In the genomic region with DNA sequence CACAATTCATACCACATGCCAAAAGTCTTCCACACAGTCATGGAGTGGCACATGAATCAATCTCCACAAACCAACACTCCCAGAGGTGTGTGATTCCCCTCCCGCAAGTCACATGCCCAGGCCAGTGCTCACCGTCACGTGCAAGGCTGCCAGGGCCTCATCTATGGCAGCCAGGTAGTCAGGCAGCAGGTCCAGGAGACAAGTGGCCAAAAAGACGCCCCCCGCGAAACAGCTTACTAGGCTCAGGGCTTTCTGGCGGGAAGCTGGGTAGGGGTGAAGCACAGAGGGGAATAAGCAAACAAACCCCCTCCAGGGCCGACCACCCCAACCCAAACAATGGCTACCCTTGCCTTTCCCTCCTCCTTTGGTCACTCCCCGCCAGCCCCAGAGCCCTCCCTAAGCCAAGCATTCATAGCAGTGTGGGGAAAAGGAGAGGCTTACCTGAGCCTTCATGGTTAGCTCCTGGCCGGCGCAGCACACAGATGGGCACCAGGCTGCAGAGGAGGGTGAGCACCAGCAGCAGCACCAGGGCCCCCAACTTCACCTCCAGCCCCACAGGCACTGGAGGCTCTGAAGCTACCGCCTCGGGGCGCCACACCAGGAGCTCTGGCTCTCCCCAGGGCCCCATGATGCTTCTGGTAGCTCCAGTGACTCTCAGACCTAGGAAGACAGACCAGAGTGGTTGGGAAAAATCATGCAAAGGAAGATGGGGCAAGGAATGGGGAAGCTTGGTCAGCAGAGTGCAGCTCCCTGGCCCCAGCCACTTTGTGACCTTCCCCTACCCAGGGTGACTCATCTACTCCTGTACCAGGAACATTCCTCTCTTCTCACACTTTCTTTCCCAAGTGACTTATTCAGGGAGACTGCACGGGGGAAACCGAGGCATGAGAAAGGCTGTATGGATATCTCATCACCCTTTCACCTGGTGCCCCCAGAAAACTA, we compare ENCODE assay signal across 6 cellular contexts. TPM values are rescaled to one million over a fixed set of nuclear protein-coding genes. Genes with fewer than 3 reads are reported as not detected.
A peak's percentile ranks its signal among the peaks of the same experiment; 100 is the strongest.
DNase-seq lines count a peak whose midpoint lies in the region; ATAC-seq and TF ChIP-seq lines count a peak whose summit lies in the region.

No MANE protein-coding gene starts in this region.

- H3K79me1 ChIP-seq in IMR-90 (ENCODE audit: low read depth in 1 of 2, low read length in 2 of 2) = peaks cover 9 to 63% of the 10 kb centered on the region in 2 experiments

- intact Hi-C loops in IMR-90 (cut with micrococcal nuclease) = loop anchor here (2.0 kb wide), 1 partner anchor 24 kb away; the partner anchor contains the start of gene RAB13

- H2AFZ ChIP-seq in IMR-90 (replicated peaks; ENCODE audit: low read length, poor library complexity) = peak overlapping the region; percentile 98

- H4K20me1 ChIP-seq in IMR-90 (ENCODE audit: insufficient read depth, low read length) = peaks cover 12% of the 10 kb centered on the region

- peak overlapping the region; percentile 100 for H3K27ac ChIP-seq in 22Rv1
- peak overlapping the region; percentile 92 for H3K27ac ChIP-seq in IMR-90 (ENCODE audit: insufficient read depth, low read length)
- H3K27ac ChIP-seq in ectodermal cell (ENCODE audit: insufficient read depth, low read depth, low read length, poor library complexity, severe bottlenecking) = no peak overlapping the region
- H3K27ac ChIP-seq in rectal smooth muscle tissue (ENCODE audit: low read depth, low read length) = peak overlapping the region; percentile 98

- no peak for ATAC-seq in IMR-90 (ENCODE audit: low read depth)
- ATAC-seq in GM18519 (IDR thresholded peaks at IDR 0.05; ENCODE audit: low FRiP score, unreplicated experiment) = no peak

- peak overlapping the region; percentile 97 for H3K14ac ChIP-seq in IMR-90 (replicated peaks; ENCODE audit: low read depth, low read length)

- H3K4me3 ChIP-seq in IMR-90 (ENCODE audit: insufficient read depth, low read depth, low read length) (peak overlapping the region; percentile 76), ectodermal cell (ENCODE audit: insufficient read depth, low read depth, low read length) (peak overlapping the region; percentile 83), rectal smooth muscle tissue (ENCODE audit: low read length) (peak overlapping the region; percentile 90)

- peak overlapping the region; percentile 70 to 92; a peak in 3 of 4 replicates for H4K8ac ChIP-seq in IMR-90 (ENCODE audit: low read depth in 2 of 2, low read length in 2 of 2)

- BruUV-seq in IMR-90 (replicated peaks; lab: Mats Ljungman, UMichigan) = no TSS peak

- H3K4ac ChIP-seq in IMR-90 (ENCODE audit: low read depth, low read length) = peak overlapping the region; percentile 96

- no peak for TF ChIP-seq CTCF in 22Rv1 (IDR thresholded peaks at IDR 0.05)
- no peak for TF ChIP-seq CTCF in IMR-90 (conservative IDR thresholded peaks at IDR 0.05; ENCODE audit: low read depth, low read length)

- no peak overlapping the region for H2BK15ac ChIP-seq in IMR-90 (ENCODE audit: low read depth, low read length)

- peak overlapping the region; percentile 62; the same call in 1 of the 2 replicates for H3K56ac ChIP-seq in IMR-90 (ENCODE audit: extremely low read depth, insufficient read depth, low read length)

- H3K4me1 ChIP-seq in IMR-90 (ENCODE audit: control insufficient read depth, insufficient read depth, low read length) (peaks cover 7% of the 10 kb centered on the region), ectodermal cell (ENCODE audit: control insufficient read depth, insufficient read depth, low read length) (peaks cover 17% of the 10 kb centered on the region), rectal smooth muscle tissue (ENCODE audit: control insufficient read depth, insufficient read depth, low read length) (peaks cover 17% of the 10 kb centered on the region)

- WGBS in IMR-90 (ENCODE audit: extremely low coverage in 2 of 2, insufficient read length in 1 of 2), 2 experiments = 10% methylated on average over 2 of the region's 16 CpGs; no CpG with 5 or more reads in 1 of the 2 experiments
- WGBS in ectodermal cell, 2 experiments = 14 to 17% methylated on average over 16 of the region's 16 CpGs

- H3K36me3 ChIP-seq in IMR-90 (ENCODE audit: control insufficient read depth, insufficient read depth, low read length) = peaks cover 13% of the 10 kb centered on the region; the same call in 1 of the 2 replicates
- H3K36me3 ChIP-seq in ectodermal cell (ENCODE audit: control insufficient read depth, insufficient read depth, low read length) = peaks cover 17% of the 10 kb centered on the region
- peaks cover 4% of the 10 kb centered on the region for H3K36me3 ChIP-seq in rectal smooth muscle tissue (ENCODE audit: control insufficient read depth, insufficient read depth, low read length)

- H2BK20ac ChIP-seq in IMR-90 (ENCODE audit: low read depth, low read length) = peak overlapping the region; percentile 30; the same call in 1 of the 2 replicates

- peak overlapping the region; percentile 78 for H4K5ac ChIP-seq in IMR-90 (ENCODE audit: low read depth, low read length)

- POLR2A ChIA-PET in IMR-90 (lab: Charles Lee; ENCODE audit: unreplicated experiment) = no interaction called here

- no peak for TF ChIP-seq RAD21 in IMR-90 (IDR thresholded peaks at IDR 0.05; ENCODE audit: low read length)

- peak overlapping the region; percentile 99 for H2AK9ac ChIP-seq in IMR-90 (replicated peaks; ENCODE audit: low read depth, low read length, poor library complexity)

- H3K27me3 ChIP-seq in IMR-90 (ENCODE audit: control insufficient read depth, insufficient read depth, low read length) = no peaks in the 10 kb centered on the region
- H3K27me3 ChIP-seq in ectodermal cell (ENCODE audit: control insufficient read depth, insufficient read depth, low read length, poor library complexity, severe bottlenecking) = no peaks in the 10 kb centered on the region
- no peaks in the 10 kb centered on the region for H3K27me3 ChIP-seq in rectal smooth muscle tissue (ENCODE audit: control insufficient read depth, insufficient read depth, low read length)

- in situ Hi-C loops in IMR-90 (cut with MboI; ENCODE audit: low sequenced_read_pairs) = loop anchor here (25.0 kb wide), 1 partner anchor 425 kb away; the partner anchor contains the start of genes S100A3, S100A4, S100A5 and S100A6

- H3K9ac ChIP-seq in IMR-90 (ENCODE audit: low read depth, low read length) (peak overlapping the region; percentile 92), rectal smooth muscle tissue (ENCODE audit: low read length) (peak overlapping the region; percentile 74)

- peak overlapping the region; percentile 96 for H2AK5ac ChIP-seq in IMR-90 (ENCODE audit: low read depth, low read length)

- peak; percentile 60 for DNase-seq in IMR-90
- DNase-seq in NCI-H2029 treated with DMSO at 0.1 percent for 48 hours (lab: John Stamatoyannopoulos, UW) = no peak

- TF ChIP-seq POLR2A in IMR-90 (IDR thresholded peaks at IDR 0.05; ENCODE audit: low read depth, low read length) = no peak

- H2BK120ac ChIP-seq in IMR-90 (ENCODE audit: low read depth, low read length) = peak overlapping the region; percentile 72

- dilution Hi-C loops in IMR-90 (cut with HindIII; ENCODE audit: low sequenced_read_pairs, unreplicated experiment) = no loop called here

- H3K23ac ChIP-seq in IMR-90 (ENCODE audit: low read depth, low read length) = peak overlapping the region; percentile 98

- H3K18ac ChIP-seq in IMR-90 (ENCODE audit: low read depth, low read length) = peak overlapping the region; percentile 64

- CTCF ChIA-PET in IMR-90 (lab: Yijun Ruan, JAX) = interaction anchor here (0.6 to 2.1 kb wide), 4 partner anchors 13 to 118 kb away, joined by 3 to 10 read pairs (median 6); partner anchors contain the start of genes DENND4B and RAB13

- peak overlapping the region; percentile 92 for H2BK5ac ChIP-seq in IMR-90 (ENCODE audit: low read depth, low read length, poor library complexity, severe bottlenecking)

- H4K91ac ChIP-seq in IMR-90 (ENCODE audit: insufficient read depth, low read depth, low read length) = peak overlapping the region; percentile 81

- peaks cover 13% of the 10 kb centered on the region; the same call in 1 of the 2 replicates for H3K9me1 ChIP-seq in IMR-90 (ENCODE audit: insufficient read depth, low read length)

- peak overlapping the region; percentile 92 for H3K4me2 ChIP-seq in IMR-90 (ENCODE audit: low read depth, low read length)

- H3K9me3 ChIP-seq in IMR-90 (ENCODE audit: control insufficient read depth, insufficient read depth, low read length) (no peaks in the 10 kb centered on the region), ectodermal cell (ENCODE audit: control insufficient read depth, low read length) (no peaks in the 10 kb centered on the region)

RNA-seq across cellular contexts. Expression of gene SLC39A1, which starts 1.0 kb away (rescaled TPM):
- total RNA-seq in IMR-90 (2012; rRNA removed) = 94.7 and 97.7 TPM in 2 replicates
- 84.6 and 89.1 TPM in 2 replicates for polyA plus RNA-seq in IMR-90 (2012; rRNA removed)
- polyA plus RNA-seq in IMR-90 (2012; cell fraction: cytosol; rRNA removed) = 74.5 and 89.4 TPM in 2 replicates
- 31.1 and 43.6 TPM in 2 replicates for polyA plus RNA-seq in IMR-90 (2012; cell fraction: nucleus; rRNA removed; ENCODE audit: low replicate concordance)
- polyA plus RNA-seq in ectodermal cell (2013, experiment 1 of 4) = 142 TPM
- 146 TPM for polyA plus RNA-seq in ectodermal cell (2013, experiment 2 of 4)
- 108 TPM for polyA plus RNA-seq in ectodermal cell (2013, experiment 3 of 4)
- polyA plus RNA-seq in ectodermal cell (2013, experiment 4 of 4) = 117 TPM

RNA-seq across cellular contexts. Expression of gene CRTC2, which starts 3.9 kb away (rescaled TPM):
- 1.9 and 2.7 TPM in 2 replicates for total RNA-seq in IMR-90 (2012; rRNA removed)
- polyA plus RNA-seq in IMR-90 (2012; rRNA removed) = 20.1 and 22.2 TPM in 2 replicates
- polyA plus RNA-seq in IMR-90 (2012; cell fraction: cytosol; rRNA removed) = 12.2 and 16.7 TPM in 2 replicates
- 59.1 and 73.2 TPM in 2 replicates for polyA plus RNA-seq in IMR-90 (2012; cell fraction: nucleus; rRNA removed; ENCODE audit: low replicate concordance)
- polyA plus RNA-seq in ectodermal cell (2013, experiment 1 of 4) = 34.6 TPM
- polyA plus RNA-seq in ectodermal cell (2013, experiment 2 of 4) = 35.8 TPM
- polyA plus RNA-seq in ectodermal cell (2013, experiment 3 of 4) = 25.7 TPM
- polyA plus RNA-seq in ectodermal cell (2013, experiment 4 of 4) = 29.4 TPM

RNA-seq across cellular contexts. Expression of gene CREB3L4, which starts 5.3 kb away (rescaled TPM):
- 4.4 and 6.5 TPM in 2 replicates for total RNA-seq in IMR-90 (2012; rRNA removed)
- polyA plus RNA-seq in IMR-90 (2012; rRNA removed) = 8.3 and 9.8 TPM in 2 replicates
- polyA plus RNA-seq in IMR-90 (2012; cell fraction: cytosol; rRNA removed) = 5.0 and 5.8 TPM in 2 replicates
- 21.0 and 21.3 TPM in 2 replicates for polyA plus RNA-seq in IMR-90 (2012; cell fraction: nucleus; rRNA removed; ENCODE audit: low replicate concordance)
- 31.2 TPM for polyA plus RNA-seq in ectodermal cell (2013, experiment 1 of 4)
- polyA plus RNA-seq in ectodermal cell (2013, experiment 2 of 4) = 29.9 TPM
- polyA plus RNA-seq in ectodermal cell (2013, experiment 3 of 4) = 29.5 TPM
- 35.7 TPM for polyA plus RNA-seq in ectodermal cell (2013, experiment 4 of 4)

RNA-seq across cellular contexts. Expression of gene JTB, which starts 15.1 kb away (rescaled TPM):
- 114 and 123 TPM in 2 replicates for total RNA-seq in IMR-90 (2012; rRNA removed)
- 138 and 153 TPM in 2 replicates for polyA plus RNA-seq in IMR-90 (2012; rRNA removed)
- polyA plus RNA-seq in IMR-90 (2012; cell fraction: cytosol; rRNA removed) = 184 and 196 TPM in 2 replicates
- polyA plus RNA-seq in IMR-90 (2012; cell fraction: nucleus; rRNA removed; ENCODE audit: low replicate concordance) = 101 and 135 TPM in 2 replicates
- polyA plus RNA-seq in ectodermal cell (2013, experiment 1 of 4) = 62.8 TPM
- 62.0 TPM for polyA plus RNA-seq in ectodermal cell (2013, experiment 2 of 4)
- 73.5 TPM for polyA plus RNA-seq in ectodermal cell (2013, experiment 3 of 4)
- 74.9 TPM for polyA plus RNA-seq in ectodermal cell (2013, experiment 4 of 4)

RNA-seq across cellular contexts. Expression of gene DENND4B, which starts 15.8 kb away (rescaled TPM):
- 1.8 and 2.5 TPM in 2 replicates for total RNA-seq in IMR-90 (2012; rRNA removed)
- 25.2 and 33.3 TPM in 2 replicates for polyA plus RNA-seq in IMR-90 (2012; rRNA removed)
- polyA plus RNA-seq in IMR-90 (2012; cell fraction: cytosol; rRNA removed) = 9.4 and 13.8 TPM in 2 replicates
- 117 and 252 TPM in 2 replicates for polyA plus RNA-seq in IMR-90 (2012; cell fraction: nucleus; rRNA removed; ENCODE audit: low replicate concordance)
- 17.6 TPM for polyA plus RNA-seq in ectodermal cell (2013, experiment 1 of 4)
- polyA plus RNA-seq in ectodermal cell (2013, experiment 2 of 4) = 17.6 TPM
- 13.5 TPM for polyA plus RNA-seq in ectodermal cell (2013, experiment 3 of 4)
- 15.7 TPM for polyA plus RNA-seq in ectodermal cell (2013, experiment 4 of 4)
